1 cellular context compared by ENCODE assay signal in genomic region chr11:119421351-119421750, GRCh38.
TF ChIP-seq lines count a peak whose summit lies in the region.

No MANE protein-coding gene starts in this region.

TF ChIP-seq in GM23338, 12 proteins besides CTCF, POLR2A, EP300 and RAD21 (continued from another document):
- no peak for TF ChIP-seq REST (IDR thresholded peaks at IDR 0.05; ENCODE audit: unreplicated experiment)
